Comparison of ENCODE assay signal across 8 cellular contexts in the genomic region with DNA sequence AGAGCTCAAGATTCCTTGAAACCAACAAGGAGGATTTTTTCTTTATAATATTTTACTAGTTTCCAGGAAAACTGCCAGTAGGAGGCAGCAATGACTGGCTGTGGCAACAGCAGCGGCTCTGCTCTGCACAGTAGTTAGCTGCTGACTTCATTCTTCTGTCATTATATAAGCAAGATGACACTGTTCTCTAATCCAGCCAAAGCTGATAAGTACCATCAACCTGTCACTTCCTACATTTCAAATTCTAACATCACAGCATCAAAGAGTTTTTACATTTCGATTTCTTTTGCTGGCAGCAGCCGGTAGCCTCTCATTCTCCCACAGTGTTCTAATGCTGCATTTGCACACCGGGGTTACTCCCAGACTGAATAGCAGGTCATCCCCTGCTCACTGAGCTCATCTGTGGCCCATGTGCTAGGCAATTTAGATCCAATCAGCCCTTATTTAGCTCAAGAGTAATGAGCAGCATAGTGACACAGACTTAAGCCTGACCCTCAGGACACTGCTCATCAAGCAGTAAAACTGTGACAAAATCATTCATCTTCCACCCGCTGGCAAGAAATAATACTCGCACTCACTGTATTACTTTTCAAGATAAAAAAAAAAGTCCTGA.
DNase-seq lines count a peak whose midpoint lies in the region; ATAC-seq and TF ChIP-seq lines count a peak whose summit lies in the region.

No MANE protein-coding gene starts in this region.

- H3K36me3 ChIP-seq in vagina = no peaks in the 10 kb centered on the region

- TF ChIP-seq CTCF in vagina (IDR thresholded peaks at IDR 0.05) = no peak

- H3K4me1 Mint-ChIP-seq in T-helper 17 cell = peaks cover 4% of the 10 kb centered on the region

- ATAC-seq in T-helper 17 cell = no peak

- no peaks in the 10 kb centered on the region for H3K27me3 Mint-ChIP-seq in T-helper 17 cell

- H3K4me1 ChIP-seq in vagina = no peaks in the 10 kb centered on the region

- no peak overlapping the region for H3K27ac ChIP-seq in vagina

- H3K27me3 ChIP-seq in vagina = no peaks in the 10 kb centered on the region

- intact Hi-C loops in vagina (cut with DNase I) = no loop called here

- no peak overlapping the region for H3K4me3 ChIP-seq in vagina

- H3K9me3 ChIP-seq in T-helper 17 cell (ENCODE audit: control insufficient read depth, low read length, poor library complexity, severe bottlenecking) (no peaks in the 10 kb centered on the region), vagina (no peaks in the 10 kb centered on the region)

- H3K4me3 Mint-ChIP-seq in T-helper 17 cell = no peak overlapping the region

- DNase-seq in SKM-1 treated with dmso at 0.1 percent for 144 hours (lab: John Stamatoyannopoulos, UW; ENCODE audit: unreplicated experiment) (peak; percentile 13), SKM-1 (lab: John Stamatoyannopoulos, UW; ENCODE audit: unreplicated experiment) (no peak), NCI-H748 treated with DMSO at 0.1 percent for 48 hours (lab: John Stamatoyannopoulos, UW) (peak; percentile 7), dermis blood vessel endothelial cell (peak; percentile 77), middle frontal gyrus (ENCODE audit: extremely low spot score, low spot score) (peak; percentile 40), T-helper 17 cell (no peak), vagina (ENCODE audit: extremely low spot score in 2 of 2) (no peak), NCI-H187 (lab: John Stamatoyannopoulos, UW) (no peak)

- no peak for TF ChIP-seq POLR2A in vagina (IDR thresholded peaks at IDR 0.05)

- H3K36me3 Mint-ChIP-seq in T-helper 17 cell (ENCODE audit: low read depth) = no peaks in the 10 kb centered on the region

- no peak overlapping the region for H3K27ac Mint-ChIP-seq in T-helper 17 cell

Comparison
In these comparisons a context has a peak if more than half of its experiments do, and no peak if none do; other contexts are left out.
1. DNase-seq: peak in SKM-1 treated with dmso at 0.1 percent for 144 hours (single experiment), NCI-H748 treated with DMSO at 0.1 percent for 48 hours (single experiment), dermis blood vessel endothelial cell (single experiment) and middle frontal gyrus (single experiment); none in SKM-1 (single experiment), T-helper 17 cell (0 of 3), vagina (0 of 2) and NCI-H187 (0 of 2).